ENCODE assay signal across 1 cellular context in the genomic region with DNA sequence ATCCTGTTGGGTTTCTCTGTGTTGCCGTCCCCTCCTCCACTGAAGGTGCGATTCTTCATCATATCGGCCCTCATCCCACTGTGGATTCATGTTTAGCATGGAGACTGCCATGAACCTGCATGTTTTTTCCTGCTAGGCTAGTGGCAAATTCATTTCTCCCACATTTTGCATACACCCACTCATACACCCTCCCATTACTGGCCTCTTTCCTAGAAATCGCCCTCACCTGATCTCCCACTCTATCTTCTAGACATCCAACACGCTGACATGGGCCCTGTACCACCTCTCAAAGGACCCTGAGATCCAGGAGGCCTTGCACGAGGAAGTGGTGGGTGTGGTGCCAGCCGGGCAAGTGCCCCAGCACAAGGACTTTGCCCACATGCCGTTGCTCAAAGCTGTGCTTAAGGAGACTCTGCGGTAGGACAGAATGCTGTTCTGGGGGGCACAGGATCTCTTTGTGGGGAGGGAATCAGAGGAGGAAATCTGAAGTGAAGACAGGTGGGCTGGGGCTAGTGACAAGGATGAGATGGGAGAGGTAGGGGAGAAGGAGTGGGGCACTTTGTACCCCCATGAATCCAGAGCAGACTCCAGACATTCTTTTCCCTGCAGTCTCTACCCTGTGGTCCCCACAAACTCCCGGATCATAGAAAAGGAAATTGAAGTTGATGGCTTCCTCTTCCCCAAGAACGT.
TF ChIP-seq lines count a peak whose summit lies in the region.

No MANE protein-coding gene starts in this region.

TF ChIP-seq in HepG2, 621 proteins besides CTCF, POLR2A, EP300 and RAD21:
- TF ChIP-seq ZNF101 (CRISPR knock-in tag; IDR thresholded peaks at IDR 0.05; ENCODE audit: borderline replicate concordance, low read depth) (no peak), ZNF296 (CRISPR knock-in tag; conservative IDR thresholded peaks at IDR 0.05) (no peak), LCORL (IDR thresholded peaks at IDR 0.05) (no peak), LCORL (CRISPR knock-in tag; IDR thresholded peaks at IDR 0.05) (no peak)
- TF ChIP-seq, protein P1, sequence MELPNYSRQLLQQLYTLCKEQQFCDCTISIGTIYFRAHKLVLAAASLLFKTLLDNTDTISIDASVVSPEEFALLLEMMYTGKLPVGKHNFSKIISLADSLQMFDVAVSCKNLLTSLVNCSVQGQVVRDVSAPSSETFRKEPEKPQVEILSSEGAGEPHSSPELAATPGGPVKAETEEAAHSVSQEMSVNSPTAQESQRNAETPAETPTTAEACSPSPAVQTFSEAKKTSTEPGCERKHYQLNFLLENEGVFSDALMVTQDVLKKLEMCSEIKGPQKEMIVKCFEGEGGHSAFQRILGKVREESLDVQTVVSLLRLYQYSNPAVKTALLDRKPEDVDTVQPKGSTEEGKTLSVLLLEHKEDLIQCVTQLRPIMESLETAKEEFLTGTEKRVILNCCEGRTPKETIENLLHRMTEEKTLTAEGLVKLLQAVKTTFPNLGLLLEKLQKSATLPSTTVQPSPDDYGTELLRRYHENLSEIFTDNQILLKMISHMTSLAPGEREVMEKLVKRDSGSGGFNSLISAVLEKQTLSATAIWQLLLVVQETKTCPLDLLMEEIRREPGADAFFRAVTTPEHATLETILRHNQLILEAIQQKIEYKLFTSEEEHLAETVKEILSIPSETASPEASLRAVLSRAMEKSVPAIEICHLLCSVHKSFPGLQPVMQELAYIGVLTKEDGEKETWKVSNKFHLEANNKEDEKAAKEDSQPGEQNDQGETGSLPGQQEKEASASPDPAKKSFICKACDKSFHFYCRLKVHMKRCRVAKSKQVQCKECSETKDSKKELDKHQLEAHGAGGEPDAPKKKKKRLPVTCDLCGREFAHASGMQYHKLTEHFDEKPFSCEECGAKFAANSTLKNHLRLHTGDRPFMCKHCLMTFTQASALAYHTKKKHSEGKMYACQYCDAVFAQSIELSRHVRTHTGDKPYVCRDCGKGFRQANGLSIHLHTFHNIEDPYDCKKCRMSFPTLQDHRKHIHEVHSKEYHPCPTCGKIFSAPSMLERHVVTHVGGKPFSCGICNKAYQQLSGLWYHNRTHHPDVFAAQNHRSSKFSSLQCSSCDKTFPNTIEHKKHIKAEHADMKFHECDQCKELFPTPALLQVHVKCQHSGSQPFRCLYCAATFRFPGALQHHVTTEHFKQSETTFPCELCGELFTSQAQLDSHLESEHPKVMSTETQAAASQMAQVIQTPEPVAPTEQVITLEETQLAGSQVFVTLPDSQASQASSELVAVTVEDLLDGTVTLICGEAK (IDR thresholded peaks at IDR 0.05) = no peak
- TF ChIP-seq, protein P1 (CRISPR knock-in tag; IDR thresholded peaks at IDR 0.05) = 0 out of 2 replicates have a peak, but pooled peaks have one; percentile 19
